8 cellular contexts compared by ENCODE assay signal in the genomic region with DNA sequence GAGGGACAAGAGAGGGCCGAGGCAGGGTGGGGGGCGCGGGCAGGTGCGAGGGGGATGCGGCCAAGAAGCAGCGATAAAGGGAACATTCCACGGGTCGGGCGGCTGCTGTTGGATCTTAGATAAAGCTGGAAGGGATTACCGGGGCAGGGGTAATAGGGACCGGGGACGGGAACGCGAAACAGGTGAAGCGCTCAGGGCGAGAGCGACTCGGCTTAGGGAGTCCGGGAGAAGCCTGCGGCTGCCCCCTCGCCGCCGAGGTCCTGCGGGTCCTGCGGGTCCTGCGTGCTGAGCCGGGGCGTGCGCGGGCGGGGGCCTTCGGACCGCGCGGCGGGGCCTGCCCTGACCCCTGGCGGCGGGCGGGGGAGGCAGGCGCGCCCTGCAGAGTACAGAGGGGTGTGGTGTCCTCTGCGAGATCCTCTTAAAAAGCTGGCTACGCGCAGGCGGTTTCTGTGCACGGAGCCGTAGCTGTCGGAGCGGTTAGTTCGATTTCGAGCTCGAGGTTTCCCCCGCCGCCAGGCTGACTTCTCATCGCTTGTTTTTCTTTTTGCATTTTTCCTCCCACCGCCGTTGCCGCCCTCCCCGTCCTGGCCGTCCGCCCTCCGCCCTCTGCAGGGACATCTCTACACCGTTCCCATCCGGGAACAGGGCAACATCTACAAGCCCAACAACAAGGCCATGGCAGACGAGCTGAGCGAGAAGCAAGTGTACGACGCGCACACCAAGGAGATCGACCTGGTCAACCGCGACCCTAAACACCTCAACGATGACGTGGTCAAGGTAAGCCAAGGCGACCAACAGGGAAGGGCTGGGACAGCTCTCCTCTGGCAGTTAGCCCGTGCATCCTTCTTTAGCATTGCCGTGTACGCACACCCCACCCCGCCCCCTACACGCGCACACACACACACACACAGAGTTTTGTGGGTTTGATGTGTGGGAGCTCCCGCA. TPM values are rescaled to one million over a fixed set of nuclear protein-coding genes. Genes with fewer than 3 reads are reported as not detected.
A peak's percentile ranks its signal among the peaks of the same experiment; 100 is the strongest.
DNase-seq lines count a peak whose midpoint lies in the region; ATAC-seq and TF ChIP-seq lines count a peak whose summit lies in the region.

No MANE protein-coding gene starts in this region.

- peaks cover 64% of the 10 kb centered on the region for H3K79me2 ChIP-seq in SK-N-SH (ENCODE audit: insufficient read depth)
- no peaks in the 10 kb centered on the region for H3K79me2 ChIP-seq in trophoblast cell (ENCODE audit: control insufficient read depth, insufficient read depth, low read length, poor library complexity)

- H3K27ac ChIP-seq in HL-60 (replicated peaks) (no peak overlapping the region), SK-N-SH (ENCODE audit: low read depth in 2 of 2, low read length in 1 of 2) (peak overlapping the region; percentile 91 to 99), heart right ventricle (peak overlapping the region; percentile 90 to 99 (median 96)), trophoblast cell (ENCODE audit: low read depth, low read length) (no peak overlapping the region)

- H2AK5ac ChIP-seq in trophoblast cell (ENCODE audit: low read length) = no peak overlapping the region

- H3F3A ChIP-seq in SK-N-SH (replicated peaks; ENCODE audit: insufficient read depth) = peaks cover 68% of the 10 kb centered on the region

- POLR2A ChIA-PET in SK-N-SH (lab: Yijun Ruan, JAX) = no interaction called here

- H3K4me3 Mint-ChIP-seq in activated naive CD8-positive, alpha-beta T cell treated with anti-CD3 and anti-CD28 coated beads, Interleukin-2, amount 50 U/mL, for 24 hours = peak overlapping the region; percentile 79

- peaks cover 73% of the 10 kb centered on the region for H3K27me3 Mint-ChIP-seq in activated naive CD8-positive, alpha-beta T cell treated with anti-CD3 and anti-CD28 coated beads, Interleukin-2, amount 50 U/mL, for 24 hours

- TF ChIP-seq CTCF in HL-60 (IDR thresholded peaks at IDR 0.05; ENCODE audit: insufficient read depth, low read length) (peak; percentile 20), SK-N-SH (IDR thresholded peaks at IDR 0.05) (peak; percentile 95), heart right ventricle (IDR thresholded peaks at IDR 0.05) (peak; percentile 79 to 95 (median 90))

- H2BK5ac ChIP-seq in trophoblast cell (ENCODE audit: low read depth, low read length, poor library complexity) = no peak overlapping the region

- no peaks in the 10 kb centered on the region for H3K9me3 Mint-ChIP-seq in activated naive CD8-positive, alpha-beta T cell treated with anti-CD3 and anti-CD28 coated beads, Interleukin-2, amount 50 U/mL, for 24 hours

- peaks cover 4 to 48% of the 10 kb centered on the region in 2 experiments for H3K4me1 ChIP-seq in SK-N-SH (ENCODE audit: control insufficient read depth in 1 of 2, insufficient read depth in 2 of 2, low read depth in 1 of 2, low read length in 1 of 2)
- H3K4me1 ChIP-seq in heart right ventricle = peaks cover 2 to 81% (median 57%) of the 10 kb centered on the region in 9 donors
- H3K4me1 ChIP-seq in trophoblast cell (ENCODE audit: control insufficient read depth in 1 of 2, insufficient read depth in 2 of 2, low read length in 2 of 2) = peaks cover 12 to 19% of the 10 kb centered on the region in 2 experiments

- H3K23ac ChIP-seq in trophoblast cell (ENCODE audit: low read length) = no peak overlapping the region

- H3K4me3 ChIP-seq in HL-60 (replicated peaks; ENCODE audit: insufficient read depth, low read length) = peak overlapping the region; percentile 27
- H3K4me3 ChIP-seq in SK-N-SH (ENCODE audit: low read depth in 2 of 2, low read length in 1 of 2) = peak overlapping the region; percentile 57 to 84
- H3K4me3 ChIP-seq in heart right ventricle = peak overlapping the region; percentile 61 to 96 (median 76)
- H3K4me3 ChIP-seq in trophoblast cell (ENCODE audit: low read depth, low read length) = peak overlapping the region; percentile 66

- peak overlapping the region; percentile 4 for H4K91ac ChIP-seq in trophoblast cell (ENCODE audit: low read depth, low read length)

- H2BK12ac ChIP-seq in trophoblast cell (ENCODE audit: low read length) = no peak overlapping the region

- H3K14ac ChIP-seq in trophoblast cell (ENCODE audit: low read length) = no peak overlapping the region

- H4K12ac ChIP-seq in trophoblast cell (ENCODE audit: low read depth, low read length) = no peak overlapping the region

- peaks cover 6% of the 10 kb centered on the region for H3K79me1 ChIP-seq in trophoblast cell (ENCODE audit: low read length)

- H3K9ac ChIP-seq in SK-N-SH (peak overlapping the region; percentile 100), trophoblast cell (ENCODE audit: low read length) (no peak overlapping the region)

- peaks cover 39% of the 10 kb centered on the region for H3K4me1 Mint-ChIP-seq in activated naive CD8-positive, alpha-beta T cell treated with anti-CD3 and anti-CD28 coated beads, Interleukin-2, amount 50 U/mL, for 24 hours

- H3K9me2 ChIP-seq in SK-N-SH = no peaks in the 10 kb centered on the region

- H3K36me3 Mint-ChIP-seq in activated naive CD8-positive, alpha-beta T cell treated with anti-CD3 and anti-CD28 coated beads, Interleukin-2, amount 50 U/mL, for 24 hours (ENCODE audit: low read depth) = no peaks in the 10 kb centered on the region

- H3K36me3 ChIP-seq in SK-N-SH (replicated peaks in 1 of 2; ENCODE audit: control insufficient read depth in 1 of 2, insufficient read depth in 2 of 2, low read length in 1 of 2) (peaks cover 39 to 43% of the 10 kb centered on the region in 2 experiments), heart right ventricle (peaks cover 0 to 49% (median 9%) of the 10 kb centered on the region in 9 donors), trophoblast cell (ENCODE audit: control insufficient read depth in 1 of 2, insufficient read depth in 2 of 2, low read length in 2 of 2) (no peaks in the 10 kb centered on the region)

- H4K20me1 ChIP-seq in SK-N-SH (ENCODE audit: insufficient read depth) = peaks cover 24% of the 10 kb centered on the region

- intact Hi-C loops in heart right ventricle (cut with DNase I) = loop anchor here (1.0 to 10.0 kb wide), 17 partner anchors 25 to 269 kb away; no protein-coding TSS in a partner anchor

- H3K18ac ChIP-seq in trophoblast cell (ENCODE audit: low read length) = peak overlapping the region; percentile 47

- H3K27ac Mint-ChIP-seq in activated naive CD8-positive, alpha-beta T cell treated with anti-CD3 and anti-CD28 coated beads, Interleukin-2, amount 50 U/mL, for 24 hours = no peak overlapping the region

- H3K9me3 ChIP-seq in SK-N-SH (no peaks in the 10 kb centered on the region), heart right ventricle (no peaks in the 10 kb centered on the region), trophoblast cell (ENCODE audit: insufficient read depth, low read depth, low read length) (no peaks in the 10 kb centered on the region)

- CTCF ChIA-PET in SK-N-SH (lab: Yijun Ruan, JAX) = interaction anchor here (0.5 to 3.1 kb wide), 39 partner anchors 10 to 374 kb away, joined by 3 to 18 read pairs (median 4); a partner anchor contains a TSS

- H3K27me3 ChIP-seq in HL-60 (ENCODE audit: insufficient read depth, poor library complexity, severe bottlenecking) (peaks cover 56% of the 10 kb centered on the region), SK-N-SH (ENCODE audit: insufficient read depth) (no peaks in the 10 kb centered on the region), heart right ventricle (peaks cover 0 to 45% (median 0%) of the 10 kb centered on the region in 7 donors), trophoblast cell (ENCODE audit: insufficient read depth, low read length) (peaks cover 6% of the 10 kb centered on the region)

- peak overlapping the region; percentile 9 for H2BK120ac ChIP-seq in trophoblast cell (ENCODE audit: insufficient read depth, low read length, poor library complexity)

- H3K4me2 ChIP-seq in SK-N-SH (peak overlapping the region; percentile 90), trophoblast cell (ENCODE audit: low read length) (peak overlapping the region; percentile 83)

- 1% methylated on average over 66 of the region's 82 CpGs for WGBS in SK-N-SH (ENCODE audit: low lambda C conversion rate)
- 0 to 1% methylated on average over 80 to 82 of the region's 82 CpGs for WGBS in heart right ventricle, 2 donors
- WGBS in trophoblast cell (ENCODE audit: extremely low coverage, insufficient coverage, insufficient read length) = no CpG with 5 or more reads among the region's 82 CpGs

- ATAC-seq in GM21367 (IDR thresholded peaks at IDR 0.05; ENCODE audit: unreplicated experiment) (peak; percentile 94), heart right ventricle (peak; percentile 78 to 93 (median 87))
- ATAC-seq in activated naive CD8-positive, alpha-beta T cell treated with anti-CD3 and anti-CD28 coated beads, Interleukin-2, amount 50 U/mL, for 24 hours = peak; percentile 87

- TF ChIP-seq RAD21 in SK-N-SH (IDR thresholded peaks at IDR 0.05; ENCODE audit: low read length) = peak; percentile 48; the same call in 1 of the 2 replicates

- no peak overlapping the region for H3K4ac ChIP-seq in trophoblast cell (ENCODE audit: low read depth, low read length)

- no peak; a peak in 1 of 4 replicates for TF ChIP-seq EP300 in SK-N-SH (IDR thresholded peaks at IDR 0.05; ENCODE audit: borderline replicate concordance in 1 of 2, low read depth in 1 of 2, low read length in 1 of 2)

- no peak overlapping the region for H2AFZ ChIP-seq in SK-N-SH (ENCODE audit: low read depth)
- peak overlapping the region; percentile 52 for H2AFZ ChIP-seq in trophoblast cell (ENCODE audit: insufficient read depth, low read length, poor library complexity)

- H4K8ac ChIP-seq in trophoblast cell (ENCODE audit: low read depth, low read length) = peak overlapping the region; percentile 20

- DNase-seq in DMS153 (lab: John Stamatoyannopoulos, UW) (peak; percentile 18), HL-60 (ENCODE audit: low read depth in 1 of 2, low spot score in 1 of 2) (peak; percentile 6 to 48), SK-N-SH (peak; percentile 90), heart right ventricle (peak; percentile 82 to 88), trophoblast cell (peak; percentile 98 to 99), NAMALWA (ENCODE audit: low spot score) (no peak)
- peak; percentile 72 for DNase-seq in activated naive CD8-positive, alpha-beta T cell treated with anti-CD3 and anti-CD28 coated beads, Interleukin-2, amount 50 U/mL, for 24 hours

TF ChIP-seq in SK-N-SH, 30 proteins besides CTCF, POLR2A, EP300 and RAD21 (continues in another document):
- no peak for TF ChIP-seq YY1 (IDR thresholded peaks at IDR 0.05; ENCODE audit: low read depth)
- peak; percentile 85; the same call in 1 of the 2 replicates for TF ChIP-seq SIN3A (IDR thresholded peaks at IDR 0.05; ENCODE audit: borderline replicate concordance, low read depth, low read length)

RNA-seq across cellular contexts. Expression of a gene that starts 1.3 kb away (rescaled TPM):
- polyA plus RNA-seq in SK-N-SH (2012; rRNA removed) = 968 and 1,061 TPM in 2 replicates
- 882 and 1,015 TPM in 2 replicates for polyA plus RNA-seq in SK-N-SH (2012; cell fraction: cytosol; rRNA removed)
- polyA plus RNA-seq in SK-N-SH (2012; cell fraction: nucleus; rRNA removed) = 515 and 554 TPM in 2 replicates
- total RNA-seq in heart right ventricle = 100 to 1,000 TPM; 195 to 364 (median 287) TPM
- polyA plus RNA-seq in heart right ventricle = 100 to 1,000 TPM in 1 of 2 donors, 10 to 100 TPM in 1; 93.0 to 198 TPM
- 24.4 and 26.2 TPM in 2 replicates for polyA plus RNA-seq in trophoblast cell (2013)

RNA-seq across cellular contexts. Expression of a gene that starts 26.6 kb away (rescaled TPM):
- 182 and 265 TPM in 2 replicates for polyA plus RNA-seq in SK-N-SH (2012; rRNA removed)
- polyA plus RNA-seq in SK-N-SH (2012; cell fraction: cytosol; rRNA removed) = 265 and 285 TPM in 2 replicates
- 58.7 and 83.4 TPM in 2 replicates for polyA plus RNA-seq in SK-N-SH (2012; cell fraction: nucleus; rRNA removed)
- total RNA-seq in heart right ventricle = 100 to 1,000 TPM; 196 to 277 (median 244) TPM
- 100 to 1,000 TPM in 1 of 2 donors, 10 to 100 TPM in 1; 56.3 to 136 TPM for polyA plus RNA-seq in heart right ventricle
- polyA plus RNA-seq in trophoblast cell (2013) = 8.4 and 8.5 TPM in 2 replicates

Comparison
In these comparisons a context has a peak if more than half of its experiments do, and no peak if none do; other contexts are left out.
1. H3K27ac ChIP-seq: peak in SK-N-SH (2 of 2) and heart right ventricle (10 of 10); none in HL-60 (single experiment) and trophoblast cell (single experiment).
2. CTCF ChIP-seq: peak in every context shown above with its lines; median percentile 95 in SK-N-SH; 90 in heart right ventricle; 20 in HL-60.
3. Peak in every context shown above with its lines, with median percentiles within 50 percentile points of each other: ATAC-seq and H3K4me3 ChIP-seq.